ENCODE assay signal across 8 cellular contexts in the genomic region with DNA sequence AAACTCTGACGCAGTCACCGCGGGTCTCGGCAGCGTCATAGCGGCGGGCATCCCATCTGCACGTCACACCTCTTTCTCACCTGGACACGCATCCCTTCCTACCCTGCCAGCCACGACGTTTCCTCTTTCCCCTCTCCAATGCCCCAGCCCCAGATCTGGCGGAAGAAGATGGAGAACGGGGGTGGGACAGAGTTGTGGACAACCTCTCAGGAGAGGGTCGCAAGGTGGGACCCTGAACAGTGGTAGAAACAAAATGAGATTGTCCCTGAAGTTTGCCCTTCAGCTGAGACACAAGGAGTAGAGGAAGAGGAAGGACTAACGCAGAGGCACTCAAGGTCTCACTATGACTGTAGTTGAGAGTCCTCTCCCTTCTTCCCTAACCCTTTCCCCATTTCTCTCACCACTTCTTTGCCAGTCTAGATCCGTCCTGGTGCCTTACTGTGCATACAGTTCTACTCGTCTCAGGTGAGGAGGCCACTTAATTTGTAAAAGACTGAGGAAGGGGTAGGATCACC. TPM values are rescaled to one million over a fixed set of nuclear protein-coding genes. Genes with fewer than 3 reads are reported as not detected.
A peak's percentile ranks its signal among the peaks of the same experiment; 100 is the strongest.
DNase-seq lines count a peak whose midpoint lies in the region; ATAC-seq and TF ChIP-seq lines count a peak whose summit lies in the region.

No MANE protein-coding gene starts in this region.

- H3K27ac ChIP-seq in body of pancreas (peak overlapping the region; percentile 90 to 99 (median 93)), uterus (peak overlapping the region; percentile 96 to 97)

- TF ChIP-seq CTCF in HFFc6 (IDR thresholded peaks at IDR 0.05) (no peak), body of pancreas (IDR thresholded peaks at IDR 0.05) (no peak), uterus (IDR thresholded peaks at IDR 0.05) (no peak)

- intact Hi-C loops in body of pancreas (cut with DNase I) = no loop called here
- intact Hi-C loops in uterus (cut with DNase I; ENCODE audit: low total_unique reads) = no loop called here
- intact Hi-C loops in posterior vena cava (cut with DNase I) = no loop called here

- no peak for ATAC-seq in body of pancreas
- peak; percentile 6 for ATAC-seq in memory B cell (ENCODE audit: low read depth)

- H3K27me3 ChIP-seq in body of pancreas (no peaks in the 10 kb centered on the region), uterus (no peaks in the 10 kb centered on the region)

- H3K4me3 Mint-ChIP-seq in HFFc6 (peak overlapping the region; percentile 95), memory B cell (peak overlapping the region; percentile 95)

- peaks cover 0 to 6% of the 10 kb centered on the region in 2 donors for H3K36me3 ChIP-seq in body of pancreas (replicated peaks in 1 of 2; ENCODE audit: insufficient read depth in 1 of 2, low read depth in 2 of 2)
- no peaks in the 10 kb centered on the region for H3K36me3 ChIP-seq in uterus

- H3K4me1 ChIP-seq in body of pancreas (peaks cover 30% of the 10 kb centered on the region), uterus (no peaks in the 10 kb centered on the region)

- H3K9me3 Mint-ChIP-seq in HFFc6 = no peaks in the 10 kb centered on the region
- no peaks in the 10 kb centered on the region for H3K9me3 Mint-ChIP-seq in memory B cell

- H3K27me3 Mint-ChIP-seq in HFFc6 (ENCODE audit: insufficient read depth) (no peaks in the 10 kb centered on the region; the same call in none of the 2 replicates), memory B cell (no peaks in the 10 kb centered on the region)

- peak overlapping the region; percentile 57 to 72 for H3K4me3 ChIP-seq in body of pancreas
- H3K4me3 ChIP-seq in uterus = peak overlapping the region; percentile 76 to 87

- DNase-seq in A172 (ENCODE audit: low spot score) (peak; percentile 50), HFFc6 (no peak), body of pancreas (no peak), memory B cell (ENCODE audit: low spot score in 2 of 2) (no peak), uterus (no peak), posterior vena cava (ENCODE audit: low spot score) (no peak), retina (no peak), NCI-H82 (lab: John Stamatoyannopoulos, UW) (no peak)

- peak overlapping the region; percentile 98 for H3K27ac Mint-ChIP-seq in HFFc6
- peak overlapping the region; percentile 99 for H3K27ac Mint-ChIP-seq in memory B cell

- H3K36me3 Mint-ChIP-seq in HFFc6 (ENCODE audit: low read depth) (peaks cover 24% of the 10 kb centered on the region), memory B cell (peaks cover 19% of the 10 kb centered on the region)

- 0 to 1% methylated on average over 13 to 17 of the region's 17 CpGs for WGBS in body of pancreas, 2 donors

- TF ChIP-seq POLR2A in body of pancreas (IDR thresholded peaks at IDR 0.05) (no peak), uterus (IDR thresholded peaks at IDR 0.05) (no peak)

- H3K4me1 Mint-ChIP-seq in HFFc6 (ENCODE audit: low read depth) (peaks cover 46% of the 10 kb centered on the region), memory B cell (peaks cover 36% of the 10 kb centered on the region)

- H3K9me3 ChIP-seq in body of pancreas (no peaks in the 10 kb centered on the region), uterus (no peaks in the 10 kb centered on the region)

RNA-seq across cellular contexts. Expression of a gene that starts 0.6 kb away (rescaled TPM):
- total RNA-seq in A172 (2014; rRNA removed; shearing (Covaris generic)) = 7.9 and 24.0 TPM in 2 replicates
- total RNA-seq in HFFc6 (2021; fragmentation: NEBNext Ultra II Directional; extraction: Animal tissue kit (Norgen Biotek cat#: 25700)) = 10 to 100 TPM in 4 of 6 experiments, 1 to 10 TPM in 2; 8.7 to 12.2 (median 10.8) TPM
- 10 to 100 TPM in 1 of 2 donors, 1 to 10 TPM in 1; 7.5 to 15.8 TPM for total RNA-seq in body of pancreas
- total RNA-seq in uterus = 10 to 100 TPM in 3 of 4 donors, 1 to 10 TPM in 1; 3.2 to 29.7 (median 18.7) TPM
- 10 to 100 TPM; 10.1 to 12.1 TPM for total RNA-seq in posterior vena cava

RNA-seq across cellular contexts. Expression of a gene that starts 17.7 kb away (rescaled TPM):
- 48.7 and 124 TPM in 2 replicates for total RNA-seq in A172 (2014; rRNA removed; shearing (Covaris generic))
- total RNA-seq in HFFc6 (2021; fragmentation: NEBNext Ultra II Directional; extraction: Animal tissue kit (Norgen Biotek cat#: 25700)) = 10 to 100 TPM; 32.3 to 45.9 (median 40.0) TPM
- 10 to 100 TPM; 52.1 to 77.6 TPM for total RNA-seq in body of pancreas
- total RNA-seq in uterus = 100 to 1,000 TPM in 1 of 4 donors, 10 to 100 TPM in 3; 12.9 to 220 (median 66.1) TPM
- 10 to 100 TPM; 27.9 to 30.0 TPM for total RNA-seq in posterior vena cava
